In genomic region chr3:149339931-149340309, GRCh38 we compare ENCODE assay signal across 9 cellular contexts. TPM values are rescaled to one million over a fixed set of nuclear protein-coding genes. Genes with fewer than 3 reads are reported as not detected.
DNase-seq lines count a peak whose midpoint lies in the region; FAIRE-seq and TF ChIP-seq lines count a peak whose summit lies in the region.
"Had no signal": no experiment of that assay in that cellular context is flagged by ENCODE, and none has a peak within 500 bp of the region (broad histone marks: within the 10 kb centered on the region; RNA-seq: fewer than 3 reads in every experiment).

No MANE protein-coding gene starts in this region.

- DNase-seq in BE2C: peak; percentile 12
- DNase-seq in MG63: peak; percentile 98
- peak; percentile 60 for DNase-seq in brain pericyte (ENCODE audit: low read depth, low spot score)
- DNase-seq in keratinocyte (ENCODE audit: low read depth, low spot score): peak; percentile 88
- peak; percentile 74 to 76 for DNase-seq in tibial nerve (ENCODE audit: low spot score in 2 of 2)
- DNase-seq in RPMI8226: no peak
- DNase-seq in NCI-H526 (lab: John Stamatoyannopoulos, UW): no peak
- no peak for DNase-seq in stimulated activated CD4-positive, alpha-beta T cell treated with anti-CD3 and anti-CD28 coated beads, Interleukin-2, amount 100 ng/mL, for 48 hours

- TF ChIP-seq CTCF in BE2C (IDR thresholded peaks at IDR 0.05; ENCODE audit: low read depth, low read length) (no peak), keratinocyte (optimal IDR thresholded peaks at IDR 0.05 in 1 of 3, IDR thresholded peaks at IDR 0.05 in 1 of 3, conservative IDR thresholded peaks at IDR 0.05 in 1 of 3; ENCODE audit: extremely low read depth in 1 of 3, insufficient read depth in 2 of 3, low read length in 3 of 3) (no peak), tibial nerve (IDR thresholded peaks at IDR 0.05) (no peak)

- no peak overlapping the region for H3K4me3 ChIP-seq in BE2C (ENCODE audit: low read depth, low read length)
- H3K4me3 ChIP-seq in MG63: no peak overlapping the region
- H3K4me3 ChIP-seq in keratinocyte (ENCODE audit: control insufficient read depth in 2 of 3, extremely low read depth in 1 of 3, insufficient read depth in 2 of 3, low read depth in 1 of 3, low read length in 3 of 3): peak overlapping the region in 2 of 3 experiments; percentile 46 to 63
- H3K4me3 ChIP-seq in tibial nerve: no peak overlapping the region

- H3K79me2 ChIP-seq in keratinocyte (ENCODE audit: control insufficient read depth, insufficient read depth, low read length): no peaks in the 10 kb centered on the region

- FAIRE-seq in keratinocyte (lab: Jason Lieb, UNC): peak; percentile 99
- FAIRE-seq: colon had no signal

- no peaks in the 10 kb centered on the region for H3K9me1 ChIP-seq in keratinocyte (ENCODE audit: control insufficient read depth, extremely low read depth, insufficient read depth, low read length)

- H3K4me1 ChIP-seq in BE2C (no peaks in the 10 kb centered on the region), keratinocyte (ENCODE audit: control insufficient read depth, extremely low read depth, insufficient read depth, low read length) (peaks cover 42% of the 10 kb centered on the region), tibial nerve (peaks cover 0 to 32% (median 6%) of the 10 kb centered on the region in 4 donors)

- no peaks in the 10 kb centered on the region for H4K20me1 ChIP-seq in keratinocyte (ENCODE audit: control insufficient read depth, extremely low read depth, insufficient read depth, low read length)

- peak overlapping the region; percentile 91 for H3K4me2 ChIP-seq in keratinocyte (ENCODE audit: control insufficient read depth, extremely low read depth, insufficient read depth, low read depth, low read length)

- H3K36me3 ChIP-seq in BE2C: no peaks in the 10 kb centered on the region
- H3K36me3 ChIP-seq in MG63: no peaks in the 10 kb centered on the region
- no peaks in the 10 kb centered on the region for H3K36me3 ChIP-seq in keratinocyte (ENCODE audit: control insufficient read depth in 2 of 2, extremely low read depth in 1 of 2, insufficient read depth in 2 of 2, low read length in 2 of 2)
- no peaks in the 10 kb centered on the region for H3K36me3 ChIP-seq in tibial nerve

- dilution Hi-C loops in keratinocyte (cut with MboI; ENCODE audit: extremely low pct_ligation_motif_present, low sequenced_read_pairs): no loop called here

- H2AFZ ChIP-seq in keratinocyte (ENCODE audit: control insufficient read depth, low read length): no peak overlapping the region

- no peak overlapping the region for H3K9ac ChIP-seq in keratinocyte (ENCODE audit: control insufficient read depth, extremely low read depth, insufficient read depth, low read length)

- WGBS in tibial nerve, 2 donors: 25 to 35% methylated on average over 5 of the region's 5 CpGs

- TF ChIP-seq EP300 in tibial nerve (IDR thresholded peaks at IDR 0.05): peak; percentile 69 to 85

- no peak for TF ChIP-seq POLR2A in tibial nerve (IDR thresholded peaks at IDR 0.05)

- H3K9me3 ChIP-seq in BE2C (no peaks in the 10 kb centered on the region), MG63 (no peaks in the 10 kb centered on the region), keratinocyte (ENCODE audit: control insufficient read depth, low read depth, low read length) (no peaks in the 10 kb centered on the region), tibial nerve (no peaks in the 10 kb centered on the region)

- H3K27ac ChIP-seq in keratinocyte (ENCODE audit: control insufficient read depth, insufficient read depth, low read length) (peak overlapping the region; percentile 84), tibial nerve (peak overlapping the region; percentile 28 to 80 (median 70))

- no peaks in the 10 kb centered on the region for H3K27me3 ChIP-seq in BE2C
- no peaks in the 10 kb centered on the region for H3K27me3 ChIP-seq in MG63
- no peaks in the 10 kb centered on the region for H3K27me3 ChIP-seq in keratinocyte (ENCODE audit: control insufficient read depth, extremely low read depth, insufficient read depth, low read length)
- no peaks in the 10 kb centered on the region for H3K27me3 ChIP-seq in tibial nerve

RNA-seq across cellular contexts. Expression of gene TM4SF18, which starts 6.5 kb away (rescaled TPM):
- not detected for polyA plus RNA-seq in BE2C (2012; ENCODE audit: insufficient read depth, insufficient read length, low read depth)
- 4.5 and 6.4 TPM in 2 replicates for total RNA-seq in MG63 (2014; rRNA removed; shearing (Covaris generic); ENCODE audit: low replicate concordance)
- polyA plus RNA-seq in keratinocyte: not detected in 3 replicates
- polyA plus RNA-seq in keratinocyte (2011; ENCODE audit: low read depth): not detected
- not detected in 2 replicates for polyA plus RNA-seq in keratinocyte (2011; cell fraction: cytosol; rRNA removed)
- not detected in 2 replicates for polyA plus RNA-seq in keratinocyte (2011; cell fraction: nucleus; rRNA removed)
- polyA plus RNA-seq in keratinocyte (2012; ENCODE audit: low replicate concordance): not detected in 2 replicates
- polyA minus RNA-seq in keratinocyte: not detected in 3 replicates
- polyA minus RNA-seq in keratinocyte (2011; cell fraction: cytosol; rRNA and poly(A)+ RNA removed): not detected
- polyA minus RNA-seq in keratinocyte (2011; cell fraction: nucleus; rRNA and poly(A)+ RNA removed): not detected in 2 replicates
- total RNA-seq in tibial nerve: 10 to 100 TPM in 1 of 4 donors, 1 to 10 TPM in 3; 1.5 to 12.7 (median 4.6) TPM

RNA-seq across cellular contexts. Expression of gene TM4SF1, which starts 37.5 kb away (rescaled TPM):
- polyA plus RNA-seq in BE2C (2012; ENCODE audit: insufficient read depth, insufficient read length, low read depth): 1.5 TPM
- 408 and 422 TPM in 2 replicates for total RNA-seq in MG63 (2014; rRNA removed; shearing (Covaris generic); ENCODE audit: low replicate concordance)
- polyA plus RNA-seq in keratinocyte: 274 to 375 TPM (median 323 TPM) in 3 replicates
- polyA plus RNA-seq in keratinocyte (2011; ENCODE audit: low read depth): 264 TPM
- 180 and 240 TPM in 2 replicates for polyA plus RNA-seq in keratinocyte (2011; cell fraction: cytosol; rRNA removed)
- polyA plus RNA-seq in keratinocyte (2011; cell fraction: nucleus; rRNA removed): 579 and 691 TPM in 2 replicates
- 183 and 204 TPM in 2 replicates for polyA plus RNA-seq in keratinocyte (2012; ENCODE audit: low replicate concordance)
- 72.1 to 465 TPM (median 388 TPM) in 3 replicates for polyA minus RNA-seq in keratinocyte
- polyA minus RNA-seq in keratinocyte (2011; cell fraction: cytosol; rRNA and poly(A)+ RNA removed): 143 TPM
- polyA minus RNA-seq in keratinocyte (2011; cell fraction: nucleus; rRNA and poly(A)+ RNA removed): 351 and 501 TPM in 2 replicates
- 100 to 1,000 TPM; 132 to 264 (median 169) TPM for total RNA-seq in tibial nerve

Comparison
In these comparisons a context has a peak if more than half of its experiments do, and no peak if none do; other contexts are left out.
1. DNase-seq: peak in BE2C (single experiment), MG63 (single experiment), brain pericyte (single experiment), keratinocyte (single experiment) and tibial nerve (2 of 2); none in RPMI8226 (single experiment), NCI-H526 (0 of 2) and stimulated activated CD4-positive, alpha-beta T cell treated with anti-CD3 and anti-CD28 coated beads, Interleukin-2, amount 100 ng/mL, for 48 hours (0 of 2).
2. H3K4me3 ChIP-seq: peak in keratinocyte (2 of 3); none in BE2C (single experiment), MG63 (single experiment) and tibial nerve (0 of 4).